ENCODE assay signal across 9 cellular contexts in genomic region chrX:133792198-133792953, GRCh38.
DNase-seq lines count a peak whose midpoint lies in the region; ATAC-seq, FAIRE-seq and TF ChIP-seq lines count a peak whose summit lies in the region.
"Had no signal": no experiment of that assay in that cellular context is flagged by ENCODE, and none has a peak within 500 bp of the region (broad histone marks: within the 10 kb centered on the region; RNA-seq: fewer than 3 reads in every experiment).

No MANE protein-coding gene starts in this region.

- no peak for FAIRE-seq in H54 (lab: Jason Lieb, UNC)

- intact Hi-C loops in sciatic nerve (cut with DNase I), result no loop called here

- no peaks in the 10 kb centered on the region for H3K27me3 ChIP-seq in hepatocyte

- no peak overlapping the region for H3K4me3 Mint-ChIP-seq in T-cell
- H3K4me3 Mint-ChIP-seq: stimulated activated naive CD8-positive, alpha-beta T cell treated with anti-CD3 and anti-CD28 coated beads, Interleukin-15, Interleukin-2, amounts not matched to agents 100 ng/mL and 50 ng/mL, for 24 hours had no signal

- no peak overlapping the region for H3K4me3 ChIP-seq in hepatocyte

- H3K36me3 Mint-ChIP-seq in T-cell, result no peaks in the 10 kb centered on the region

- peaks cover 0 to 25% of the 10 kb centered on the region in 2 donors for H3K27me3 Mint-ChIP-seq in T-cell
- H3K27me3 Mint-ChIP-seq: stimulated activated naive CD8-positive, alpha-beta T cell treated with anti-CD3 and anti-CD28 coated beads, Interleukin-15, Interleukin-2, amounts not matched to agents 100 ng/mL and 50 ng/mL, for 24 hours had no signal

- H3K27ac Mint-ChIP-seq in T-cell, result no peak overlapping the region
- H3K27ac Mint-ChIP-seq: stimulated activated naive CD8-positive, alpha-beta T cell treated with anti-CD3 and anti-CD28 coated beads, Interleukin-15, Interleukin-2, amounts not matched to agents 100 ng/mL and 50 ng/mL, for 24 hours had no signal

- peaks cover 4% of the 10 kb centered on the region for H3K79me2 ChIP-seq in hepatocyte

- DNase-seq in ELF-1 (ENCODE audit: low read depth, low spot score) (peak; percentile 96), H54 (ENCODE audit: insufficient read length, low spot score) (peak; percentile 26), NCI-H1048 (lab: John Stamatoyannopoulos, UW) (peak; percentile 26), T-cell (peak; percentile 4 to 66 (median 39)), anterior cingulate cortex (lab: John Stamatoyannopoulos, UW) (peak in 55 of 58 donors; percentile 1 to 89 (median 52)), hepatocyte (ENCODE audit: low spot score) (peak; percentile 80), sciatic nerve (ENCODE audit: low spot score) (peak; percentile 85)

- no peaks in the 10 kb centered on the region for H3K9me2 ChIP-seq in hepatocyte (replicated peaks; ENCODE audit: insufficient read depth)

- no peaks in the 10 kb centered on the region for H4K20me1 ChIP-seq in hepatocyte (ENCODE audit: insufficient read depth, poor library complexity, severe bottlenecking)

- POLR2A ChIA-PET in T-cell (lab: Charles Lee), result no interaction called here

- H3K4me1 Mint-ChIP-seq in T-cell, result no peaks in the 10 kb centered on the region

- no peaks in the 10 kb centered on the region for H3K36me3 ChIP-seq in hepatocyte (replicated peaks; ENCODE audit: insufficient read depth, low read depth)

- no peak for TF ChIP-seq POLR2A in H54 (IDR thresholded peaks at IDR 0.05; ENCODE audit: low read depth, low read length)

- H3K9me3 ChIP-seq in hepatocyte (ENCODE audit: low read depth), result no peaks in the 10 kb centered on the region

- peaks cover 14% of the 10 kb centered on the region for H3K4me1 ChIP-seq in hepatocyte (ENCODE audit: insufficient read depth)

- peak overlapping the region; percentile 88 for H3K27ac ChIP-seq in hepatocyte

- ATAC-seq in T-cell (replicated peaks in 1 of 4), result peak in 3 of 4 experiments; percentile 54 to 67 (median 60)
- peak; percentile 90 for ATAC-seq in sciatic nerve
- ATAC-seq in HG03457 (IDR thresholded peaks at IDR 0.05; ENCODE audit: unreplicated experiment), result no peak

- 28% methylated on average over 7 of the region's 7 CpGs for WGBS in hepatocyte (ENCODE audit: low lambda C conversion rate, missing lambda C conversion rate)

- CTCF ChIA-PET in T-cell (lab: Charles Lee), result interaction anchor here (0.6 to 2.7 kb wide), 14 partner anchors 13 to 604 kb away, joined by 3 to 33 read pairs (median 4); no protein-coding TSS in a partner anchor

- H2AFZ ChIP-seq in hepatocyte, result no peak overlapping the region

- peak; percentile 73 for TF ChIP-seq CTCF in hepatocyte (IDR thresholded peaks at IDR 0.05; ENCODE audit: poor library complexity)

- peak overlapping the region; percentile 39 for H3K4me2 ChIP-seq in hepatocyte

- H3K9me3 Mint-ChIP-seq in T-cell, result no peaks in the 10 kb centered on the region
- H3K9me3 Mint-ChIP-seq: stimulated activated naive CD8-positive, alpha-beta T cell treated with anti-CD3 and anti-CD28 coated beads, Interleukin-15, Interleukin-2, amounts not matched to agents 100 ng/mL and 50 ng/mL, for 24 hours had no signal

Comparison
In these comparisons a context has a peak if more than half of its experiments do, and no peak if none do; other contexts are left out.
1. DNase-seq: peak in every context shown above with its lines; median percentile 96 in ELF-1; 85 in sciatic nerve; 80 in hepatocyte; 52 in anterior cingulate cortex; 39 in T-cell; 26 in H54; 26 in NCI-H1048.